In the genomic region with DNA sequence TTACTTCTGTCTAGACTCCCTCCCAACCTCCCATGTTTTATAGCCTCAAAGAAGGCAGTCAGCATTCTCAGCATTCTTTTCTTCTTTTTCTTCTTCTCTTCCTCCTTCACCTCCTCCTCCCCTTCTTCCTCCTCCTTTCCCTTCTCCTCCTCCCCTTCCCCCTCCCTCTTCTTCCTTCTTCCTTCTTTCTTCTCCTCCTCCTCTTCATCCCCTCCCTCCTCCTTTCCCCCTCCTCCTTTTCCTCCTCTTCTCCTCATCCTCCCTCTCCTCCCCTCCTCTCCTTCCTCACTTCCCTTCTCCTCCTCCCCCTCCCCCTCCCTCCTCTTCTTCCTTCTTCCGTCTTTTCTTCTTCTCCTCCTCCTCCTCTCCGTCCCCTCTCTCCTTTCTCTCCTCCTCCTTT, we compare ENCODE assay signal across 30 cellular contexts. TPM values are rescaled to one million over a fixed set of nuclear protein-coding genes. Genes with fewer than 3 reads are reported as not detected.
"Had no signal": no experiment of that assay in that cellular context is flagged by ENCODE, and none has a peak within 500 bp of the region (broad histone marks: within the 10 kb centered on the region; RNA-seq: fewer than 3 reads in every experiment).

No MANE protein-coding gene starts in this region.

- H3K9me3 ChIP-seq: heart right ventricle, neutrophil, pancreas, psoas muscle, transverse colon, vagina had no signal

- H3K27ac Mint-ChIP-seq: dendritic cell treated with granulocyte-macrophage colony-stimulating factor and Interleukin-4, amounts not matched to agents 40 ng/mL and 50 ng/mL, for 4 days; natural killer cell had no signal

- H3K36me3 ChIP-seq: brain microvascular endothelial cell, heart right ventricle, neutrophil, pancreas, transverse colon, vagina had no signal

- FAIRE-seq: endometrium, pancreas had no signal

- ATAC-seq: heart right ventricle, left colon, natural killer cell, pancreas, psoas muscle, right cardiac atrium had no signal

- H3K4me3 ChIP-seq: heart right ventricle, pancreas, psoas muscle, transverse colon, vagina had no signal

- H3K4me3 Mint-ChIP-seq: dendritic cell treated with granulocyte-macrophage colony-stimulating factor and Interleukin-4, amounts not matched to agents 40 ng/mL and 50 ng/mL, for 4 days; memory B cell had no signal

- DNase-seq: activated CD4-positive, alpha-beta T cell treated with anti-CD3 and anti-CD28 coated beads, Interleukin-2, amount 50 U/mL, for 4 hours; activated CD8-positive, alpha-beta memory T cell treated with anti-CD3 and anti-CD28 coated beads for 24 hours; activated CD8-positive, alpha-beta memory T cell treated with anti-CD3 and anti-CD28 coated beads, Interleukin-2, amount 50 U/mL, for 4 hours; activated gamma-delta T cell; activated naive CD4-positive, alpha-beta T cell treated with anti-CD3 and anti-CD28 coated beads, Interleukin-2, amount 50 U/mL, for 16 hours; aorta; brain microvascular endothelial cell; caudate nucleus; effector CD4-positive, alpha-beta T cell; heart right ventricle; islet precursor cell; left colon; natural killer cell; pancreas; psoas muscle; right cardiac atrium; stimulated activated CD4-positive, alpha-beta T cell treated with anti-CD3 and anti-CD28 coated beads, Interleukin-1b, Interleukin-23, amount 100 ng/mL, for 48 hours; T-helper 9 cell; transverse colon had no signal

- H3K27me3 Mint-ChIP-seq: dendritic cell treated with granulocyte-macrophage colony-stimulating factor and Interleukin-4, amounts not matched to agents 40 ng/mL and 50 ng/mL, for 4 days; memory B cell had no signal

- H3K27me3 ChIP-seq: brain microvascular endothelial cell, heart right ventricle, neutrophil, pancreas, transverse colon, vagina had no signal

- H3K27ac ChIP-seq: brain microvascular endothelial cell, heart right ventricle, neutrophil, pancreas, psoas muscle, transverse colon, vagina had no signal

- H3K9me3 Mint-ChIP-seq: dendritic cell treated with granulocyte-macrophage colony-stimulating factor and Interleukin-4, amounts not matched to agents 40 ng/mL and 50 ng/mL, for 4 days; natural killer cell had no signal

- H3K36me3 Mint-ChIP-seq: natural killer cell had no signal

RNA-seq across cellular contexts. Expression of gene NUTM1, which starts 27.5 kb away (rescaled TPM):
- total RNA-seq: aorta, epithelial cell of proximal tubule, fibroblast of villous mesenchyme, heart right ventricle, left colon, lower leg skin, natural killer cell, pancreas, psoas muscle, right cardiac atrium, skeletal muscle tissue, temporal lobe, transverse colon, vagina had no signal
- polyA plus RNA-seq: adipose tissue, aorta, pancreas, right cardiac atrium had no signal
